ENCODE assay signal across 16 cellular contexts in the genomic region with DNA sequence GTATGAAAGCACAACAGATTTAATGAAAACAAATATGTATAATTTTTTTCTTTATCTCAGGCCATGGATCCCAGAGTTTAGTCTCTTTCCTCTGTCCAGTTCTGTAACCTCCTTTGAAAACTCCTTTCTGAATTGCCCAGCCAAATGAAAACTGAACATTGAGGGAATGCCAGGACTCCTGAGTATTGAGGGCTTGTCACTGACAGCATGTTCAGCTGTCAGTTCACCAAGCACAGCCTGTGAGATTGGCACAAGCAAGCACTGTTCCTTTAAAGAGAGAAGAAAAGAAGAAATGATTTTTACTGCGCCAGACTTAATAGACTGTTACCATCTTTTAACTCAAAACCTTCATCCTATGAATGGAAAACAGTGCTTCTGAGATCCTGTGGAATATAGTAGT.
"Had no signal": no experiment of that assay in that cellular context is flagged by ENCODE, and none has a peak within 500 bp of the region (broad histone marks: within the 10 kb centered on the region; RNA-seq: fewer than 3 reads in every experiment).

No MANE protein-coding gene starts in this region.

- H3K4me3 ChIP-seq: neural progenitor cell, SJSA1, tibial artery had no signal

- H3K27ac ChIP-seq: neural progenitor cell, SJSA1, WERI-Rb-1 had no signal

- H3K27ac Mint-ChIP-seq: activated naive CD4-positive, alpha-beta T cell treated with anti-CD3 and anti-CD28 coated beads for 36 hours; neural progenitor cell; stimulated activated memory B cell treated with anti-CD40 and anti-IgM and Interleukin-4, amounts not matched to agents 10 μg/mL and 1 μg/mL and 100 μg/mL, for 72 hours had no signal

- H3K9ac ChIP-seq: neural progenitor cell had no signal

- H3K9me3 Mint-ChIP-seq: activated naive CD4-positive, alpha-beta T cell treated with anti-CD3 and anti-CD28 coated beads for 36 hours; effector memory CD8-positive, alpha-beta T cell; naive B cell; neural progenitor cell; stimulated activated memory B cell treated with anti-CD40 and anti-IgM and Interleukin-4, amounts not matched to agents 10 μg/mL and 1 μg/mL and 100 μg/mL, for 72 hours had no signal

- DNase-seq: activated CD4-positive, alpha-beta T cell treated with anti-CD3 and anti-CD28 coated beads for 1 hour; activated CD4-positive, alpha-beta T cell treated with anti-CD3 and anti-CD28 coated beads, Interleukin-2, amount 50 U/mL, for 48 hours; activated naive CD4-positive, alpha-beta T cell treated with anti-CD3 and anti-CD28 coated beads for 36 hours; activated T-cell treated with anti-CD3 and anti-CD28 coated beads for 4 hours; aorta; effector memory CD8-positive, alpha-beta T cell; islet precursor cell; naive B cell; stimulated activated CD4-positive, alpha-beta T cell treated with anti-CD3 and anti-CD28 coated beads, Interleukin-4, amount 100 ng/mL, for 24 hours; T-helper 2 cell; tibial artery; WERI-Rb-1 had no signal

- ATAC-seq: effector memory CD8-positive, alpha-beta T cell; sciatic nerve; stimulated activated memory B cell treated with anti-CD40 and anti-IgM and Interleukin-4, amounts not matched to agents 10 μg/mL and 1 μg/mL and 100 μg/mL, for 72 hours had no signal

- H3K4me1 Mint-ChIP-seq: naive B cell; neural progenitor cell; stimulated activated memory B cell treated with anti-CD40 and anti-IgM and Interleukin-4, amounts not matched to agents 10 μg/mL and 1 μg/mL and 100 μg/mL, for 72 hours had no signal

- H3K9me3 ChIP-seq: SJSA1, tibial artery had no signal

- H3K27me3 ChIP-seq: neural progenitor cell, SJSA1, tibial artery had no signal

- H3K27me3 Mint-ChIP-seq: effector memory CD8-positive, alpha-beta T cell; naive B cell; stimulated activated memory B cell treated with anti-CD40 and anti-IgM and Interleukin-4, amounts not matched to agents 10 μg/mL and 1 μg/mL and 100 μg/mL, for 72 hours had no signal

- H3K4me3 Mint-ChIP-seq: activated naive CD4-positive, alpha-beta T cell treated with anti-CD3 and anti-CD28 coated beads for 36 hours; effector memory CD8-positive, alpha-beta T cell; naive B cell; neural progenitor cell; stimulated activated memory B cell treated with anti-CD40 and anti-IgM and Interleukin-4, amounts not matched to agents 10 μg/mL and 1 μg/mL and 100 μg/mL, for 72 hours had no signal

- H3K4me1 ChIP-seq: neural progenitor cell had no signal
